Comparison of ENCODE assay signal across 8 cellular contexts in the genomic region with DNA sequence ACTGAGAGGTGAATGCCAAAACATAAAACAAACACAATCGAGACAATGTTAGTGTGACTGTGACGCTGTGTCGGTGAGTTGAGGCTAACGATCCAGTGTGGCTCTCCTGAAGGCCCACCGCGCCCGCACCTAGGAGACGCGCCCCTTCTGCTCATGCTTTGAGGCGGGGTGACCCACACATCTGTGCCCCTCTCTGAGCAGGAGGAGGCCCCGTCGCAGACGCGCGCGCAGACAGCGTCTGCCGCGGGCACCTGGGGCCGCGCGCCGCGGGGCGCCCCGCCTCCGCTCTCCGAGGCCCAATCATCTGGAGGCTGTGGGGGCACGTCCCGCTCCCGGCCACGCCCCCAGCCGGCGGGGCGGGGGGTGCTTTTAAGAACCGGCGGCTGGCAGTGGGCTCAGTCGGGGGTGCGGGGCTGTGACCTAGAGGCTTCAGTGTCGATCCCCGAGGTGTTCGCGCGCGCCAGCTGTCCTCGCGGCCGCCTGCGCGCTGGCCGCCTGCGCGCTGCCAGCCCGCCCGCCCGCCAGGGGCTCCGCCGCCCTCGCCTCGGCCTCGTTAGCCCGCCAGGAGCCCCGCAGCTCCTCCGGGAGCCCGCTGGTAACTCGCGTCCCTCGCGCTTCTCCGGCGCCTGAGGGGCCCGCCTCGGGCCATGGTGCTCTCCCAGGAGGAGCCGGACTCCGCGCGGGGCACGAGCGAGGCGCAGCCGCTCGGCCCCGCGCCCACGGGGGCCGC. TPM values are rescaled to one million over a fixed set of nuclear protein-coding genes. Genes with fewer than 3 reads are reported as not detected.
A peak's percentile ranks its signal among the peaks of the same experiment; 100 is the strongest.
DNase-seq lines count a peak whose midpoint lies in the region; ATAC-seq and TF ChIP-seq lines count a peak whose summit lies in the region.

A gene with protein sequence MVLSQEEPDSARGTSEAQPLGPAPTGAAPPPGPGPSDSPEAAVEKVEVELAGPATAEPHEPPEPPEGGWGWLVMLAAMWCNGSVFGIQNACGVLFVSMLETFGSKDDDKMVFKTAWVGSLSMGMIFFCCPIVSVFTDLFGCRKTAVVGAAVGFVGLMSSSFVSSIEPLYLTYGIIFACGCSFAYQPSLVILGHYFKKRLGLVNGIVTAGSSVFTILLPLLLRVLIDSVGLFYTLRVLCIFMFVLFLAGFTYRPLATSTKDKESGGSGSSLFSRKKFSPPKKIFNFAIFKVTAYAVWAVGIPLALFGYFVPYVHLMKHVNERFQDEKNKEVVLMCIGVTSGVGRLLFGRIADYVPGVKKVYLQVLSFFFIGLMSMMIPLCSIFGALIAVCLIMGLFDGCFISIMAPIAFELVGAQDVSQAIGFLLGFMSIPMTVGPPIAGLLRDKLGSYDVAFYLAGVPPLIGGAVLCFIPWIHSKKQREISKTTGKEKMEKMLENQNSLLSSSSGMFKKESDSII (plus strand): TSS at position 398 of the 730 bp plus-strand sequence. CDS start 250 bp downstream, at position 648.

- H3K9me3 Mint-ChIP-seq in activated CD4-positive, alpha-beta memory T cell treated with anti-CD3 and anti-CD28 coated beads, Interleukin-2, amount 10 ng/mL, durations not matched to agents 7 days and 5 days, result no peaks in the 10 kb centered on the region

- peak within 1 kb of the TSS; percentile 34 for H3K4me3 ChIP-seq in BJ (ENCODE audit: low read depth, low read length)

- H3K27me3 Mint-ChIP-seq in activated CD4-positive, alpha-beta memory T cell treated with anti-CD3 and anti-CD28 coated beads, Interleukin-2, amount 10 ng/mL, durations not matched to agents 7 days and 5 days, result peaks cover 43% of the 10 kb centered on the region

- H3K36me3 ChIP-seq in BJ (ENCODE audit: control insufficient read depth, insufficient read depth, low read length), result no peaks in the 10 kb centered on the region

- peaks cover 20% of the 10 kb centered on the region for H3K4me1 Mint-ChIP-seq in activated CD4-positive, alpha-beta memory T cell treated with anti-CD3 and anti-CD28 coated beads, Interleukin-2, amount 10 ng/mL, durations not matched to agents 7 days and 5 days

- POLR2A ChIA-PET in BJ (lab: Charles Lee), result no interaction called here
- POLR2A ChIA-PET in activated CD4-positive, alpha-beta memory T cell treated with anti-CD3 and anti-CD28 coated beads, Interleukin-2, amount 10 ng/mL, durations not matched to agents 7 days and 5 days (lab: Charles Lee), result interaction anchor here (0.6 kb wide), 1 partner anchor 212 kb away, joined by 3 read pairs; no protein-coding TSS in a partner anchor

- ATAC-seq in GM19043 (IDR thresholded peaks at IDR 0.05; ENCODE audit: low read depth, unreplicated experiment) (peak; percentile 80), HG03342 (IDR thresholded peaks at IDR 0.05; ENCODE audit: unreplicated experiment) (peak; percentile 86)

- H3K36me3 Mint-ChIP-seq in activated CD4-positive, alpha-beta memory T cell treated with anti-CD3 and anti-CD28 coated beads, Interleukin-2, amount 10 ng/mL, durations not matched to agents 7 days and 5 days (ENCODE audit: low read depth), result no peaks in the 10 kb centered on the region

- CTCF ChIA-PET in BJ (lab: Yijun Ruan, JAX), result interaction anchor here (0.6 kb wide), 1 partner anchor 1495 kb away, joined by 3 read pairs; no protein-coding TSS in a partner anchor
- CTCF ChIA-PET in activated CD4-positive, alpha-beta memory T cell treated with anti-CD3 and anti-CD28 coated beads, Interleukin-2, amount 10 ng/mL, durations not matched to agents 7 days and 5 days (lab: Charles Lee), result no interaction called here

- no peak for DNase-seq in BJ (ENCODE audit: low read depth)
- peak; percentile 65 for DNase-seq in NCI-H524 treated with DMSO at 0.1 percent for 48 hours (lab: John Stamatoyannopoulos, UW)
- DNase-seq in activated CD4-positive, alpha-beta memory T cell treated with anti-CD3 and anti-CD28 coated beads, Interleukin-2, amount 10 ng/mL, durations not matched to agents 7 days and 5 days, result peak; percentile 67
- peak; percentile 90 for DNase-seq in effector CD8-positive, alpha-beta T cell (lab: John Stamatoyannopoulos, UW)
- DNase-seq in midbrain (lab: John Stamatoyannopoulos, UW), result peak; percentile 42
- peak; percentile 61 to 63 for DNase-seq in stimulated activated CD8-positive, alpha-beta memory T cell treated with anti-CD3 and anti-CD28 coated beads, Interleukin-2, amount 100 ng/mL, for 48 hours (ENCODE audit: low read depth in 2 of 2)

- H3K4me3 Mint-ChIP-seq in activated CD4-positive, alpha-beta memory T cell treated with anti-CD3 and anti-CD28 coated beads, Interleukin-2, amount 10 ng/mL, durations not matched to agents 7 days and 5 days, result peak within 1 kb of the TSS; percentile 75

- H3K27ac Mint-ChIP-seq in activated CD4-positive, alpha-beta memory T cell treated with anti-CD3 and anti-CD28 coated beads, Interleukin-2, amount 10 ng/mL, durations not matched to agents 7 days and 5 days, result no peak within 1 kb of the TSS

- peaks cover 32% of the 10 kb centered on the region for H3K27me3 ChIP-seq in BJ (ENCODE audit: control insufficient read depth, insufficient read depth, low read length)

- no peak for TF ChIP-seq CTCF in BJ (IDR thresholded peaks at IDR 0.05; ENCODE audit: insufficient read depth, low read depth, low read length)

RNA-seq across cellular contexts. Expression of the gene that starts here (rescaled TPM):
- not detected in 2 replicates for polyA plus RNA-seq in BJ (2011; rRNA removed)
- under 0.01 TPM in 1 of 2 replicates, not detected in the other for polyA minus RNA-seq in BJ (2011; rRNA and poly(A)+ RNA removed)
- 1 to 10 TPM; 1.2 to 1.4 TPM for total RNA-seq in activated CD4-positive, alpha-beta memory T cell treated with anti-CD3 and anti-CD28 coated beads, Interleukin-2, amount 10 ng/mL, durations not matched to agents 7 days and 5 days
